ENCODE assay signal across 8 cellular contexts in the genomic region with DNA sequence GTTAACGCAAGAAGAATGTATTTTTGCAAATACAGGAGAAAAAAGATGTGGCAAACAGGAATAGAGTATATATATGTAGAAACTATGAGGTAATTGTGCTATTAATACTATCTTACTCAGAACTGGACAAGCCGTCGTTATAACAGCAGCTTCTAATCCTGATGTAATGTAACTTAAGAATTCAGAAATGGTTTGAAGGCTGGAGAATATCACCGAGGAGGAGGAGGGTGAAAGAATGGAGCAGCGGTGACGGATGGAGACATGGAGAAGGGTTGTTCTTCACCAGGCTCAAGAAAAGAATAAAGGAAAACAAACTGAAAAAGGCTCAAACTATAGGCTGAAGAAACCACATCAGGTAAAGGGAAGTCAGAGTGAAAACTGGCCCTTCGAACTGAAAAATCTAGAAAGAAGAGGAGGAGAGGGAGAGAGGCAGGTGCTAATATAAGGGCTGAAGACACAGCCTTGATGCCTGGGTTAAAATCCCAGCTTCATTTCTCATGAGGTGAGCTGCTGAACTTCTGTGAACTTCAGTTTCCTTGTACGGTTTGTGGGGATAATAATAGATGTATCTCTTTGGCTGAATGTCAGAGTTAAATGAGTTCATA. TPM values are rescaled to one million over a fixed set of nuclear protein-coding genes. Genes with fewer than 3 reads are reported as not detected.
DNase-seq lines count a peak whose midpoint lies in the region; ATAC-seq and FAIRE-seq lines count a peak whose summit lies in the region.

No MANE protein-coding gene starts in this region.

- H3K27me3 Mint-ChIP-seq in memory B cell = no peaks in the 10 kb centered on the region
- H3K27me3 Mint-ChIP-seq in CD8-positive, alpha-beta memory T cell = no peaks in the 10 kb centered on the region

- POLR2A ChIA-PET in CD8-positive, alpha-beta memory T cell (lab: Charles Lee) = no interaction called here

- no peaks in the 10 kb centered on the region for H3K4me1 ChIP-seq in CD8-positive, alpha-beta memory T cell (ENCODE audit: insufficient read depth, low read length)

- no peaks in the 10 kb centered on the region for H3K9me3 ChIP-seq in CD8-positive, alpha-beta memory T cell (ENCODE audit: low read length)

- no peak overlapping the region for H3K4me3 ChIP-seq in CD8-positive, alpha-beta memory T cell (ENCODE audit: low read length)

- peaks cover 4% of the 10 kb centered on the region for H3K36me3 Mint-ChIP-seq in memory B cell
- peaks cover 0 to 2% (median 0%) of the 10 kb centered on the region in 3 donors for H3K36me3 Mint-ChIP-seq in CD8-positive, alpha-beta memory T cell

- DNase-seq in GM18507 (ENCODE audit: extremely low spot score, insufficient read length, low read depth) = no peak
- peak; percentile 48 for DNase-seq in NCI-H446 treated with DMSO at 0.1 percent for 48 hours (lab: John Stamatoyannopoulos, UW)
- no peak for DNase-seq in memory B cell (ENCODE audit: low spot score in 2 of 2)
- DNase-seq in activated naive CD4-positive, alpha-beta T cell treated with Interleukin-2 at 50 U/mL for 16 hours = no peak
- DNase-seq in SHP77 treated with DMSO at 0.1 percent for 48 hours (lab: John Stamatoyannopoulos, UW) = no peak
- DNase-seq in CD8-positive, alpha-beta memory T cell = no peak
- DNase-seq in ureter (ENCODE audit: low spot score) = no peak

- H3K27ac ChIP-seq in CD8-positive, alpha-beta memory T cell (ENCODE audit: low read depth, low read length) = no peak overlapping the region

- peak; percentile 59 for FAIRE-seq in GM18507 (lab: Jason Lieb, UNC)

- ATAC-seq in HG02571 (IDR thresholded peaks at IDR 0.05; ENCODE audit: unreplicated experiment) = peak; percentile 70
- ATAC-seq in memory B cell (ENCODE audit: low read depth) = no peak

- H3K36me3 ChIP-seq in CD8-positive, alpha-beta memory T cell (ENCODE audit: insufficient read depth, low read length) = no peaks in the 10 kb centered on the region

- H3K9me3 Mint-ChIP-seq in memory B cell = no peaks in the 10 kb centered on the region
- peaks cover 0 to 5% (median 0%) of the 10 kb centered on the region in 5 donors for H3K9me3 Mint-ChIP-seq in CD8-positive, alpha-beta memory T cell

- peak overlapping the region; percentile 11 for H3K27ac Mint-ChIP-seq in memory B cell
- H3K27ac Mint-ChIP-seq in CD8-positive, alpha-beta memory T cell = peak overlapping the region in 1 of 8 donors; percentile 61

- H3K4me3 Mint-ChIP-seq in memory B cell = no peak overlapping the region
- no peak overlapping the region for H3K4me3 Mint-ChIP-seq in CD8-positive, alpha-beta memory T cell

- no peaks in the 10 kb centered on the region for H3K27me3 ChIP-seq in CD8-positive, alpha-beta memory T cell (ENCODE audit: insufficient read depth, low read length, poor library complexity, severe bottlenecking)

- H3K4me1 Mint-ChIP-seq in memory B cell = peaks cover 4% of the 10 kb centered on the region
- no peaks in the 10 kb centered on the region for H3K4me1 Mint-ChIP-seq in CD8-positive, alpha-beta memory T cell

- CTCF ChIA-PET in CD8-positive, alpha-beta memory T cell (lab: Charles Lee) = no interaction called here

RNA-seq across cellular contexts. Expression of a gene that starts 44.0 kb away (rescaled TPM):
- 1 to 10 TPM; 7.2 to 7.3 TPM for total RNA-seq in CD8-positive, alpha-beta memory T cell
- 1.3 TPM for polyA plus RNA-seq in CD8-positive, alpha-beta memory T cell
- total RNA-seq in ureter = 21.8 TPM
